Comparison of ENCODE assay signal across 17 cellular contexts in the genomic region with DNA sequence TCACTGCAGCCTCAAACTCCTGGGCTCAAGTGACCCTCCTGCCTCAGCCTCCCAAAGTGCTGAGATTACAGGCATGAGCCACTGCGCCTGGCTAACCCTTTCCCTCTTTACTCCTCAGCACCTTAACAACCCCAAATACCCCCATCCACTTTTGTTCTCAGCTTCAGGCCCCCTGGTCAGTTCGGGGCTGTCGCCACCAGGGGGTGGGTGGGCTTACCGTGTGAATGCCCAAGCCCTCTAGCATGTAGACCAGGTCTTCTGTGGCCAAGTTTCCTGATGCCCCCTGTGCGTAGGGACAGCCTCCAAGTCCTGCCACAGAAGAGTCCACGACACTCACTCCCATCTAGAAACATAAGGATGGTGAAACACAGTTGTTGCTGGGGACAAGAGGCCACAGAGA. TPM values are rescaled to one million over a fixed set of nuclear protein-coding genes. Genes with fewer than 3 reads are reported as not detected.
DNase-seq lines count a peak whose midpoint lies in the region; ATAC-seq, FAIRE-seq and TF ChIP-seq lines count a peak whose summit lies in the region.
"Had no signal": no experiment of that assay in that cellular context is flagged by ENCODE, and none has a peak within 500 bp of the region (broad histone marks: within the 10 kb centered on the region; RNA-seq: fewer than 3 reads in every experiment).

No MANE protein-coding gene starts in this region.

- 0 out of 2 replicates have a peak, but pooled peaks have one; percentile 19 for TF ChIP-seq RAD21 in HepG2 (CRISPR knock-in tag; IDR thresholded peaks at IDR 0.05)

- CTCF ChIA-PET in HepG2 (lab: Yijun Ruan, JAX; ENCODE audit: low intra/inter-chr PET ratio, low total read pairs), result interaction anchor here (0.6 kb wide), 2 partner anchors 64 kb away, joined by 3 read pairs; partner anchors contain the start of gene FUCA1

- no peaks in the 10 kb centered on the region; a peak in 1 of 5 replicates for H3K27me3 ChIP-seq in HepG2 (ENCODE audit: control insufficient read depth in 1 of 2, insufficient read depth in 2 of 2, low read length in 2 of 2)
- H3K27me3 ChIP-seq in right lobe of liver, result no peaks in the 10 kb centered on the region
- H3K27me3 ChIP-seq: gastrocnemius medialis, ovary, testis had no signal

- TF ChIP-seq EP300 in HepG2 (IDR thresholded peaks at IDR 0.05; ENCODE audit: low read depth in 2 of 2, low read length in 2 of 2) (no peak), HepG2 (CRISPR knock-in tag; IDR thresholded peaks at IDR 0.05; ENCODE audit: borderline replicate concordance) (no peak)

- POLR2A ChIA-PET in HepG2 (lab: Yijun Ruan, JAX), result interaction anchor here (0.8 to 10.9 kb wide), 2 partner anchors 21 to 27 kb away, joined by 4 to 154 read pairs; partner anchors contain the start of genes HMGCL and PITHD1

- H3K4me3 ChIP-seq in HepG2 (replicated peaks in 1 of 3; ENCODE audit: insufficient read depth in 1 of 3, low read depth in 2 of 3, low read length in 3 of 3), result no peak overlapping the region
- no peak overlapping the region for H3K4me3 ChIP-seq in right lobe of liver
- H3K4me3 ChIP-seq in fibroblast of pulmonary artery (replicated peaks; ENCODE audit: low read depth, low read length), result no peak overlapping the region
- H3K4me3 ChIP-seq: gastrocnemius medialis, ovary, testis had no signal

- no peak for ATAC-seq in HepG2
- ATAC-seq in right lobe of liver, result no peak
- ATAC-seq in GM18858 (IDR thresholded peaks at IDR 0.05; ENCODE audit: unreplicated experiment), result no peak
- no peak for ATAC-seq in GM18907 (IDR thresholded peaks at IDR 0.05; ENCODE audit: unreplicated experiment)
- ATAC-seq: gastrocnemius medialis had no signal

- H3K36me3 ChIP-seq in HepG2 (replicated peaks in 1 of 2; ENCODE audit: control insufficient read depth in 1 of 2, insufficient read depth in 2 of 2, low read length in 2 of 2) (peaks cover 0 to 2% of the 10 kb centered on the region in 2 experiments; a peak in 2 of 5 replicates), right lobe of liver (peaks cover 0 to 33% (median 8%) of the 10 kb centered on the region in 4 donors)
- H3K36me3 ChIP-seq: ovary had no signal

- no peak overlapping the region for H3K4me2 ChIP-seq in HepG2 (ENCODE audit: low read depth, low read length)

- TF ChIP-seq CTCF in HepG2 (CRISPR knock-in tag; IDR thresholded peaks at IDR 0.05) (peak; percentile 36), right lobe of liver (IDR thresholded peaks at IDR 0.05) (no peak), fibroblast of pulmonary artery (IDR thresholded peaks at IDR 0.05; ENCODE audit: low read length, missing control alignments) (peak; percentile 22)

- no TSS peak for BruUV-seq in HepG2 (replicated peaks; lab: Mats Ljungman, UMichigan)

- H3K79me2 ChIP-seq in HepG2 (ENCODE audit: insufficient read depth, low read length), result peaks cover 8% of the 10 kb centered on the region

- in situ Hi-C loops in HepG2 (cut with HindIII; ENCODE audit: extremely low pct_ligation_motif_present, low pct_unique_long_range_greater_than_20kb), result no loop called here

- no peak for DNase-seq in HepG2 (ENCODE audit: low spot score)
- DNase-seq in right lobe of liver, result no peak
- DNase-seq in OCI-M1 (lab: John Stamatoyannopoulos, UW), result peak; percentile 18
- DNase-seq in fibroblast of pulmonary artery (ENCODE audit: low read depth), result no peak
- DNase-seq in NCI-H526 treated with DMSO at 0.1 percent for 48 hours (lab: John Stamatoyannopoulos, UW), result no peak
- DNase-seq in NCI-H2227 (lab: John Stamatoyannopoulos, UW; ENCODE audit: unreplicated experiment), result no peak
- DNase-seq: activated CD4-positive, alpha-beta memory T cell treated with anti-CD3 and anti-CD28 coated beads for 36 hours; aorta; effector CD4-positive, alpha-beta T cell; gastrocnemius medialis; mesenchymal stem cell; NCI-H1417; ovary; testis had no signal

- no peak for TF ChIP-seq POLR2A in HepG2 (IDR thresholded peaks at IDR 0.05; ENCODE audit: insufficient read depth in 1 of 2, low read depth in 2 of 2, low read length in 2 of 2)
- no peak for TF ChIP-seq POLR2A in right lobe of liver (IDR thresholded peaks at IDR 0.05)

- H4K20me1 ChIP-seq in HepG2 (ENCODE audit: insufficient read depth, low read length), result peaks cover under 1% of the 10 kb centered on the region; the same call in 1 of the 2 replicates

- no peaks in the 10 kb centered on the region for H3K9me3 ChIP-seq in HepG2 (ENCODE audit: low read length)
- no peaks in the 10 kb centered on the region for H3K9me3 ChIP-seq in right lobe of liver
- H3K9me3 ChIP-seq: gastrocnemius medialis, ovary, testis had no signal

- H3K4me1 ChIP-seq in HepG2 (ENCODE audit: insufficient read depth, low read length) (peaks cover 64% of the 10 kb centered on the region), right lobe of liver (peaks cover 0 to 46% (median 11%) of the 10 kb centered on the region in 4 donors)

- H3K27ac ChIP-seq in HepG2 (ENCODE audit: extremely low read length, insufficient read depth, low read length) (peak overlapping the region; percentile 3), right lobe of liver (peak overlapping the region in 1 of 3 donors; percentile 38)
- H3K27ac ChIP-seq: gastrocnemius medialis, ovary, testis had no signal

- intact Hi-C loops in HepG2 (cut with micrococcal nuclease; ENCODE audit: unreplicated experiment) (loop anchor here (5.0 kb wide), 1 partner anchor 63 kb away; the partner anchor contains the start of gene FUCA1), right lobe of liver (cut with DNase I) (loop anchor here in 1 of 2 donors (10.0 kb wide), 1 partner anchor 61 kb away; the partner anchor contains the start of gene FUCA1)

- H2AFZ ChIP-seq in HepG2 (ENCODE audit: low read length), result no peak overlapping the region

- WGBS in HepG2 (ENCODE audit: low lambda C conversion rate), result 82% methylated on average over 6 of the region's 6 CpGs
- 79% methylated on average over 5 of the region's 6 CpGs for whole genome bisulfite sequencing in right lobe of liver (ENCODE audit: insufficient coverage, low coverage, low lambda C conversion rate, missing lambda C conversion rate)

- no peak overlapping the region for H3K9ac ChIP-seq in HepG2 (ENCODE audit: insufficient read depth, low read depth, low read length)

- FAIRE-seq in HepG2 (lab: Jason Lieb, UNC), result peak; percentile 4
- FAIRE-seq: GM12891 had no signal

RNA-seq across cellular contexts. Expression of gene GALE, which starts 3.6 kb away (rescaled TPM):
- total RNA-seq in HepG2 (2016; rRNA removed; fragmentation: Illumina TruSeq; extraction: Trizol) (85.2 and 86.6 TPM in 2 replicates), right lobe of liver (10 to 100 TPM; 25.9 to 46.9 (median 42.0) TPM)
- 19.0 and 24.8 TPM in 2 replicates for total RNA-seq in HepG2 (2016; cell fraction: cytosol; rRNA removed; fragmentation: Illumina TruSeq; extraction: Trizol; ENCODE audit: low read depth)
- 88.8 and 91.0 TPM in 2 replicates for total RNA-seq in HepG2 (2016; cell fraction: insoluble cytoplasmic fraction; rRNA removed; fragmentation: Illumina TruSeq; extraction: Trizol)
- total RNA-seq in HepG2 (2016; cell fraction: membrane; rRNA removed; fragmentation: Illumina TruSeq; extraction: Trizol), result 28.1 and 32.1 TPM in 2 replicates
- 43.6 and 54.4 TPM in 2 replicates for total RNA-seq in HepG2 (2016; cell fraction: nucleus; rRNA removed; fragmentation: Illumina TruSeq; extraction: Trizol)
- 88.4 and 99.0 TPM in 2 replicates for polyA plus RNA-seq in HepG2 (2011; rRNA removed)
- polyA plus RNA-seq in HepG2 (2011; cell fraction: cytosol; rRNA removed), result 95.8 and 105 TPM in 2 replicates
- polyA plus RNA-seq in HepG2 (2011; cell fraction: nucleus; rRNA removed), result 168 and 180 TPM in 2 replicates
- polyA plus RNA-seq in HepG2 (2012), result 46.4 and 46.8 TPM in 2 replicates
- polyA plus RNA-seq in HepG2 (2016; cell fraction: cytosol; fragmentation: Illumina TruSeq; extraction: Trizol; ENCODE audit: low read depth), result 12.7 and 14.4 TPM in 2 replicates
- 75.6 and 81.5 TPM in 2 replicates for polyA plus RNA-seq in HepG2 (2016; cell fraction: insoluble cytoplasmic fraction; fragmentation: Illumina TruSeq; extraction: Trizol; ENCODE audit: low read depth)
- polyA plus RNA-seq in HepG2 (2016; cell fraction: membrane; fragmentation: Illumina TruSeq; extraction: Trizol; ENCODE audit: low read depth), result 19.5 and 21.9 TPM in 2 replicates
- 96.1 and 107 TPM in 2 replicates for polyA plus RNA-seq in HepG2 (2016; cell fraction: nucleus; fragmentation: Illumina TruSeq; extraction: Trizol; ENCODE audit: insufficient read depth, low read depth)
- polyA minus RNA-seq in HepG2 (2011; rRNA and poly(A)+ RNA removed; ENCODE audit: low replicate concordance), result 60.0 and 64.5 TPM in 2 replicates
- polyA minus RNA-seq in HepG2 (2011; cell fraction: cytosol; rRNA and poly(A)+ RNA removed), result 19.9 and 28.0 TPM in 2 replicates
- polyA minus RNA-seq in HepG2 (2011; cell fraction: nucleus; rRNA and poly(A)+ RNA removed), result 31.8 and 36.4 TPM in 2 replicates

RNA-seq across cellular contexts. Expression of gene LYPLA2, which starts 13.2 kb away (rescaled TPM):
- 73.2 and 90.3 TPM in 2 replicates for total RNA-seq in HepG2 (2016; rRNA removed; fragmentation: Illumina TruSeq; extraction: Trizol)
- total RNA-seq in HepG2 (2016; cell fraction: cytosol; rRNA removed; fragmentation: Illumina TruSeq; extraction: Trizol; ENCODE audit: low read depth), result 20.4 and 23.5 TPM in 2 replicates
- 74.2 and 88.0 TPM in 2 replicates for total RNA-seq in HepG2 (2016; cell fraction: insoluble cytoplasmic fraction; rRNA removed; fragmentation: Illumina TruSeq; extraction: Trizol)
- 42.0 and 50.1 TPM in 2 replicates for total RNA-seq in HepG2 (2016; cell fraction: membrane; rRNA removed; fragmentation: Illumina TruSeq; extraction: Trizol)
- total RNA-seq in HepG2 (2016; cell fraction: nucleus; rRNA removed; fragmentation: Illumina TruSeq; extraction: Trizol), result 32.9 and 38.9 TPM in 2 replicates
- polyA plus RNA-seq in HepG2 (2011; rRNA removed), result 72.1 and 96.1 TPM in 2 replicates
- 70.6 and 104 TPM in 2 replicates for polyA plus RNA-seq in HepG2 (2011; cell fraction: cytosol; rRNA removed)
- 134 and 140 TPM in 2 replicates for polyA plus RNA-seq in HepG2 (2011; cell fraction: nucleus; rRNA removed)
- polyA plus RNA-seq in HepG2 (2012), result 47.7 and 58.7 TPM in 2 replicates
- 28.9 and 30.0 TPM in 2 replicates for polyA plus RNA-seq in HepG2 (2016; cell fraction: cytosol; fragmentation: Illumina TruSeq; extraction: Trizol; ENCODE audit: low read depth)
- polyA plus RNA-seq in HepG2 (2016; cell fraction: insoluble cytoplasmic fraction; fragmentation: Illumina TruSeq; extraction: Trizol; ENCODE audit: low read depth), result 113 and 115 TPM in 2 replicates
- 43.7 and 45.0 TPM in 2 replicates for polyA plus RNA-seq in HepG2 (2016; cell fraction: membrane; fragmentation: Illumina TruSeq; extraction: Trizol; ENCODE audit: low read depth)
- 67.4 and 74.9 TPM in 2 replicates for polyA plus RNA-seq in HepG2 (2016; cell fraction: nucleus; fragmentation: Illumina TruSeq; extraction: Trizol; ENCODE audit: insufficient read depth, low read depth)
- 58.0 and 75.1 TPM in 2 replicates for polyA minus RNA-seq in HepG2 (2011; rRNA and poly(A)+ RNA removed; ENCODE audit: low replicate concordance)
- polyA minus RNA-seq in HepG2 (2011; cell fraction: cytosol; rRNA and poly(A)+ RNA removed), result 39.7 and 48.1 TPM in 2 replicates
- polyA minus RNA-seq in HepG2 (2011; cell fraction: nucleus; rRNA and poly(A)+ RNA removed), result 17.4 and 26.0 TPM in 2 replicates
- total RNA-seq in right lobe of liver, result 10 to 100 TPM; 28.1 to 69.8 (median 32.6) TPM

RNA-seq across cellular contexts. Expression of gene HMGCL, which starts 21.0 kb away (rescaled TPM):
- total RNA-seq in HepG2 (2016; rRNA removed; fragmentation: Illumina TruSeq; extraction: Trizol), result 21.3 and 30.0 TPM in 2 replicates
- 6.9 and 9.1 TPM in 2 replicates for total RNA-seq in HepG2 (2016; cell fraction: cytosol; rRNA removed; fragmentation: Illumina TruSeq; extraction: Trizol; ENCODE audit: low read depth)
- 23.5 and 29.4 TPM in 2 replicates for total RNA-seq in HepG2 (2016; cell fraction: insoluble cytoplasmic fraction; rRNA removed; fragmentation: Illumina TruSeq; extraction: Trizol)
- total RNA-seq in HepG2 (2016; cell fraction: membrane; rRNA removed; fragmentation: Illumina TruSeq; extraction: Trizol), result 8.9 and 9.2 TPM in 2 replicates
- 10.0 and 12.6 TPM in 2 replicates for total RNA-seq in HepG2 (2016; cell fraction: nucleus; rRNA removed; fragmentation: Illumina TruSeq; extraction: Trizol)
- 41.4 and 48.7 TPM in 2 replicates for polyA plus RNA-seq in HepG2 (2011; rRNA removed)
- 48.8 and 53.2 TPM in 2 replicates for polyA plus RNA-seq in HepG2 (2011; cell fraction: cytosol; rRNA removed)
- polyA plus RNA-seq in HepG2 (2011; cell fraction: nucleus; rRNA removed), result 21.0 and 23.2 TPM in 2 replicates
- polyA plus RNA-seq in HepG2 (2012), result 38.1 and 41.7 TPM in 2 replicates
- 3.6 and 4.1 TPM in 2 replicates for polyA plus RNA-seq in HepG2 (2016; cell fraction: cytosol; fragmentation: Illumina TruSeq; extraction: Trizol; ENCODE audit: low read depth)
- polyA plus RNA-seq in HepG2 (2016; cell fraction: insoluble cytoplasmic fraction; fragmentation: Illumina TruSeq; extraction: Trizol; ENCODE audit: low read depth), result 24.4 and 26.5 TPM in 2 replicates
- 5.5 and 6.2 TPM in 2 replicates for polyA plus RNA-seq in HepG2 (2016; cell fraction: membrane; fragmentation: Illumina TruSeq; extraction: Trizol; ENCODE audit: low read depth)
- polyA plus RNA-seq in HepG2 (2016; cell fraction: nucleus; fragmentation: Illumina TruSeq; extraction: Trizol; ENCODE audit: insufficient read depth, low read depth), result 15.9 and 18.0 TPM in 2 replicates
- 10.6 and 40.6 TPM in 2 replicates for polyA minus RNA-seq in HepG2 (2011; rRNA and poly(A)+ RNA removed; ENCODE audit: low replicate concordance)
- 14.9 and 18.3 TPM in 2 replicates for polyA minus RNA-seq in HepG2 (2011; cell fraction: cytosol; rRNA and poly(A)+ RNA removed)
- 16.9 and 25.7 TPM in 2 replicates for polyA minus RNA-seq in HepG2 (2011; cell fraction: nucleus; rRNA and poly(A)+ RNA removed)
- 100 to 1,000 TPM; 143 to 178 (median 160) TPM for total RNA-seq in right lobe of liver

RNA-seq across cellular contexts. Expression of gene PITHD1, which starts 26.0 kb away (rescaled TPM):
- total RNA-seq in HepG2 (2016; rRNA removed; fragmentation: Illumina TruSeq; extraction: Trizol) (37.3 and 44.9 TPM in 2 replicates), right lobe of liver (10 to 100 TPM; 22.9 to 34.7 (median 30.6) TPM)
- total RNA-seq in HepG2 (2016; cell fraction: cytosol; rRNA removed; fragmentation: Illumina TruSeq; extraction: Trizol; ENCODE audit: low read depth), result 6.6 and 7.1 TPM in 2 replicates
- total RNA-seq in HepG2 (2016; cell fraction: insoluble cytoplasmic fraction; rRNA removed; fragmentation: Illumina TruSeq; extraction: Trizol), result 39.7 and 44.6 TPM in 2 replicates
- total RNA-seq in HepG2 (2016; cell fraction: membrane; rRNA removed; fragmentation: Illumina TruSeq; extraction: Trizol), result 24.7 and 27.8 TPM in 2 replicates
- total RNA-seq in HepG2 (2016; cell fraction: nucleus; rRNA removed; fragmentation: Illumina TruSeq; extraction: Trizol), result 21.3 and 22.5 TPM in 2 replicates
- 26.6 and 28.0 TPM in 2 replicates for polyA plus RNA-seq in HepG2 (2011; rRNA removed)
- 17.4 and 25.5 TPM in 2 replicates for polyA plus RNA-seq in HepG2 (2011; cell fraction: cytosol; rRNA removed)
- 12.1 and 20.0 TPM in 2 replicates for polyA plus RNA-seq in HepG2 (2011; cell fraction: nucleus; rRNA removed)
- 25.1 and 29.3 TPM in 2 replicates for polyA plus RNA-seq in HepG2 (2012)
- polyA plus RNA-seq in HepG2 (2016; cell fraction: cytosol; fragmentation: Illumina TruSeq; extraction: Trizol; ENCODE audit: low read depth), result 6.4 and 7.2 TPM in 2 replicates
- 49.7 and 49.8 TPM in 2 replicates for polyA plus RNA-seq in HepG2 (2016; cell fraction: insoluble cytoplasmic fraction; fragmentation: Illumina TruSeq; extraction: Trizol; ENCODE audit: low read depth)
- polyA plus RNA-seq in HepG2 (2016; cell fraction: membrane; fragmentation: Illumina TruSeq; extraction: Trizol; ENCODE audit: low read depth), result 20.1 and 20.8 TPM in 2 replicates
- 41.4 and 42.1 TPM in 2 replicates for polyA plus RNA-seq in HepG2 (2016; cell fraction: nucleus; fragmentation: Illumina TruSeq; extraction: Trizol; ENCODE audit: insufficient read depth, low read depth)
- 5.1 and 25.2 TPM in 2 replicates for polyA minus RNA-seq in HepG2 (2011; rRNA and poly(A)+ RNA removed; ENCODE audit: low replicate concordance)
- 3.8 and 5.5 TPM in 2 replicates for polyA minus RNA-seq in HepG2 (2011; cell fraction: cytosol; rRNA and poly(A)+ RNA removed)
- polyA minus RNA-seq in HepG2 (2011; cell fraction: nucleus; rRNA and poly(A)+ RNA removed), result 12.1 and 14.0 TPM in 2 replicates

Comparison
In these comparisons a context has a peak if more than half of its experiments do, and no peak if none do; other contexts are left out.
1. CTCF ChIP-seq: peak in HepG2 (single experiment) and fibroblast of pulmonary artery (single experiment); none in right lobe of liver (0 of 4).